ENCODE assay signal across 1 cellular context in the genomic region with DNA sequence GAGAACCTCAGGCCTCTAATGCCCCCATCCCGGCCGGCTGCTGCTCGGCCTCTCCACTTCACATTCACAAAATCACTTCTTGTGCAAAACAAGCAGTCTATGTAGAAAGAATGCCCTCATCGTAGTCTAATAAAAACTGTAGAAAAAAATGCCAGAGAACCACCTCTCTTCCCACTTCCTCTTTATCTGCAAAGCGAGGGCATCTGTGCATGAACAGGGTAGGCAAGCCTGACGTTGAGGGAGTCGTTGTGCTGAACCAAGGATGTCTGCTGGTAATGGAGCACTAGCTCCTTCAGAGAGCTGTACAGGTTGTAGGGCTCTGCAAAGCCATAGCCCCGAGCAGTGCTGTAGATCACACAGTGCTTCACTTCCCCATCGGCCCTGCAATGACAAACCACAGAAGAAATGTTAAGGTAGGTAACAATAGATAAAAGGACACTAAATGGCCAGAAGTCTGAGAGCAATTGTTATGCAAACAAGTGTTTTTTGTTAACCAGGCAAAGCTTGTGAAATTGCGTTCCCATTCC.
TF ChIP-seq lines count a peak whose summit lies in the region.

No MANE protein-coding gene starts in this region.

TF ChIP-seq in GM12878, 131 proteins besides CTCF, POLR2A, EP300 and RAD21 (continued from another document and continues in another):
- TF ChIP-seq, protein P1, sequence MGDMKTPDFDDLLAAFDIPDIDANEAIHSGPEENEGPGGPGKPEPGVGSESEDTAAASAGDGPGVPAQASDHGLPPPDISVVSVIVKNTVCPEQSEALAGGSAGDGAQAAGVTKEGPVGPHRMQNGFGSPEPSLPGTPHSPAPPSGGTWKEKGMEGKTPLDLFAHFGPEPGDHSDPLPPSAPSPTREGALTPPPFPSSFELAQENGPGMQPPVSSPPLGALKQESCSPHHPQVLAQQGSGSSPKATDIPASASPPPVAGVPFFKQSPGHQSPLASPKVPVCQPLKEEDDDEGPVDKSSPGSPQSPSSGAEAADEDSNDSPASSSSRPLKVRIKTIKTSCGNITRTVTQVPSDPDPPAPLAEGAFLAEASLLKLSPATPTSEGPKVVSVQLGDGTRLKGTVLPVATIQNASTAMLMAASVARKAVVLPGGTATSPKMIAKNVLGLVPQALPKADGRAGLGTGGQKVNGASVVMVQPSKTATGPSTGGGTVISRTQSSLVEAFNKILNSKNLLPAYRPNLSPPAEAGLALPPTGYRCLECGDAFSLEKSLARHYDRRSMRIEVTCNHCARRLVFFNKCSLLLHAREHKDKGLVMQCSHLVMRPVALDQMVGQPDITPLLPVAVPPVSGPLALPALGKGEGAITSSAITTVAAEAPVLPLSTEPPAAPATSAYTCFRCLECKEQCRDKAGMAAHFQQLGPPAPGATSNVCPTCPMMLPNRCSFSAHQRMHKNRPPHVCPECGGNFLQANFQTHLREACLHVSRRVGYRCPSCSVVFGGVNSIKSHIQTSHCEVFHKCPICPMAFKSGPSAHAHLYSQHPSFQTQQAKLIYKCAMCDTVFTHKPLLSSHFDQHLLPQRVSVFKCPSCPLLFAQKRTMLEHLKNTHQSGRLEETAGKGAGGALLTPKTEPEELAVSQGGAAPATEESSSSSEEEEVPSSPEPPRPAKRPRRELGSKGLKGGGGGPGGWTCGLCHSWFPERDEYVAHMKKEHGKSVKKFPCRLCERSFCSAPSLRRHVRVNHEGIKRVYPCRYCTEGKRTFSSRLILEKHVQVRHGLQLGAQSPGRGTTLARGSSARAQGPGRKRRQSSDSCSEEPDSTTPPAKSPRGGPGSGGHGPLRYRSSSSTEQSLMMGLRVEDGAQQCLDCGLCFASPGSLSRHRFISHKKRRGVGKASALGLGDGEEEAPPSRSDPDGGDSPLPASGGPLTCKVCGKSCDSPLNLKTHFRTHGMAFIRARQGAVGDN (IDR thresholded peaks at IDR 0.05) = 0 out of 2 replicates have a peak, but pooled peaks have one; percentile 12
- TF ChIP-seq RUNX3 (IDR thresholded peaks at IDR 0.05; ENCODE audit: low read length) (peak; percentile 82), KDM1A (IDR thresholded peaks at IDR 0.05; ENCODE audit: borderline replicate concordance) (no peak), TCF12 (IDR thresholded peaks at IDR 0.05; ENCODE audit: low read depth, low read length) (no peak), NFIC (IDR thresholded peaks at IDR 0.05; ENCODE audit: low read depth, low read length) (peak; percentile 50; the same call in 1 of the 2 replicates), RCOR1 (conservative IDR thresholded peaks at IDR 0.05; ENCODE audit: low read depth, low read length) (no peak), TARDBP (IDR thresholded peaks at IDR 0.05; ENCODE audit: borderline replicate concordance) (no peak), RELA (IDR thresholded peaks at IDR 0.05; ENCODE audit: borderline replicate concordance, partially characterized antibody) (no peak), STAT1 (conservative IDR thresholded peaks at IDR 0.05) (no peak), SRF (IDR thresholded peaks at IDR 0.05; ENCODE audit: low read depth in 2 of 2, low read length in 2 of 2) (0 out of 4 replicates have a peak, but pooled peaks of 1 of the 2 experiments have one; percentile 13), IRF4 (IDR thresholded peaks at IDR 0.05; ENCODE audit: low read depth, low read length) (peak; percentile 86), BCL11A (IDR thresholded peaks at IDR 0.05; ENCODE audit: low read depth, low read length) (no peak), YBX1 (IDR thresholded peaks at IDR 0.05) (no peak), CBFB (IDR thresholded peaks at IDR 0.05; ENCODE audit: low read depth) (no peak), ZNF207 (IDR thresholded peaks at IDR 0.05; ENCODE audit: borderline replicate concordance) (no peak), WRNIP1 (IDR thresholded peaks at IDR 0.05; ENCODE audit: borderline replicate concordance, low read depth, low read length) (no peak), BHLHE40 (IDR thresholded peaks at IDR 0.05; ENCODE audit: borderline replicate concordance in 1 of 2, low read depth in 2 of 2, low read length in 1 of 2) (peak in 1 of 2 experiments; percentile 13; a peak in 1 of 4 replicates), RB1 (IDR thresholded peaks at IDR 0.05; ENCODE audit: borderline replicate concordance) (no peak), CBX3 (IDR thresholded peaks at IDR 0.05; ENCODE audit: borderline replicate concordance, low read depth) (no peak), NR2C2 (IDR thresholded peaks at IDR 0.05; ENCODE audit: borderline replicate concordance, control insufficient read depth, insufficient read length, low read depth) (no peak), SIX5 (IDR thresholded peaks at IDR 0.05; ENCODE audit: low read depth, low read length, severe bottlenecking) (no peak), ESRRA (IDR thresholded peaks at IDR 0.05; ENCODE audit: low read length) (no peak), SREBF1 (IDR thresholded peaks at IDR 0.05; ENCODE audit: low read length) (no peak), KLF5 (IDR thresholded peaks at IDR 0.05; ENCODE audit: partially characterized antibody) (no peak), IKZF1 (conservative IDR thresholded peaks at IDR 0.05) (peak; percentile 40; the same call in 1 of the 2 replicates), CBX5 (IDR thresholded peaks at IDR 0.05; ENCODE audit: low read depth) (peak; percentile 56; the same call in 1 of the 2 replicates), EZH2 (IDR thresholded peaks at IDR 0.05; ENCODE audit: borderline replicate concordance, control insufficient read depth, low read depth, low read length) (no peak), RBBP5 (conservative IDR thresholded peaks at IDR 0.05) (no peak), BACH1 (IDR thresholded peaks at IDR 0.05; ENCODE audit: borderline replicate concordance) (no peak), MYB (IDR thresholded peaks at IDR 0.05; ENCODE audit: borderline replicate concordance, low read depth, low read length) (no peak), FOS (IDR thresholded peaks at IDR 0.05; ENCODE audit: borderline replicate concordance, extremely low read depth, insufficient read length) (no peak), SPI1 (IDR thresholded peaks at IDR 0.05; ENCODE audit: borderline replicate concordance, insufficient read depth, low read depth, low read length) (peak; percentile 99), GATAD2B (conservative IDR thresholded peaks at IDR 0.05; ENCODE audit: low read depth) (0 out of 2 replicates have a peak, but pooled peaks have one; percentile 28), MTA3 (IDR thresholded peaks at IDR 0.05; ENCODE audit: borderline replicate concordance, low read length) (peak; percentile 62; the same call in 1 of the 2 replicates), YY1 (IDR thresholded peaks at IDR 0.05; ENCODE audit: low read depth, low read length) (no peak), SP1 (IDR thresholded peaks at IDR 0.05; ENCODE audit: low read depth, low read length) (no peak), ASH2L (IDR thresholded peaks at IDR 0.05; ENCODE audit: borderline replicate concordance, low read depth) (no peak), NR2F1 (conservative IDR thresholded peaks at IDR 0.05) (no peak), SUPT20H (IDR thresholded peaks at IDR 0.05; ENCODE audit: borderline replicate concordance, control insufficient read depth, low read depth, low read length) (no peak)
- TF ChIP-seq, protein P2, sequence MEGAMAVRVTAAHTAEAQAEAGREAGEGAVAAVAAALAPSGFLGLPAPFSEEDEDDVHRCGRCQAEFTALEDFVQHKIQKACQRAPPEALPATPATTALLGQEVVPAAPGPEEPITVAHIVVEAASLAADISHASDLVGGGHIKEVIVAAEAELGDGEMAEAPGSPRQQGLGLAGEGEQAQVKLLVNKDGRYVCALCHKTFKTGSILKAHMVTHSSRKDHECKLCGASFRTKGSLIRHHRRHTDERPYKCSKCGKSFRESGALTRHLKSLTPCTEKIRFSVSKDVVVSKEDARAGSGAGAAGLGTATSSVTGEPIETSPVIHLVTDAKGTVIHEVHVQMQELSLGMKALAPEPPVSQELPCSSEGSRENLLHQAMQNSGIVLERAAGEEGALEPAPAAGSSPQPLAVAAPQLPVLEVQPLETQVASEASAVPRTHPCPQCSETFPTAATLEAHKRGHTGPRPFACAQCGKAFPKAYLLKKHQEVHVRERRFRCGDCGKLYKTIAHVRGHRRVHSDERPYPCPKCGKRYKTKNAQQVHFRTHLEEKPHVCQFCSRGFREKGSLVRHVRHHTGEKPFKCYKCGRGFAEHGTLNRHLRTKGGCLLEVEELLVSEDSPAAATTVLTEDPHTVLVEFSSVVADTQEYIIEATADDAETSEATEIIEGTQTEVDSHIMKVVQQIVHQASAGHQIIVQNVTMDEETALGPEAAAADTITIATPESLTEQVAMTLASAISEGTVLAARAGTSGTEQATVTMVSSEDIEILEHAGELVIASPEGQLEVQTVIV (IDR thresholded peaks at IDR 0.05; ENCODE audit: borderline replicate concordance, partially characterized antibody) = no peak
- TF ChIP-seq, protein P3, sequence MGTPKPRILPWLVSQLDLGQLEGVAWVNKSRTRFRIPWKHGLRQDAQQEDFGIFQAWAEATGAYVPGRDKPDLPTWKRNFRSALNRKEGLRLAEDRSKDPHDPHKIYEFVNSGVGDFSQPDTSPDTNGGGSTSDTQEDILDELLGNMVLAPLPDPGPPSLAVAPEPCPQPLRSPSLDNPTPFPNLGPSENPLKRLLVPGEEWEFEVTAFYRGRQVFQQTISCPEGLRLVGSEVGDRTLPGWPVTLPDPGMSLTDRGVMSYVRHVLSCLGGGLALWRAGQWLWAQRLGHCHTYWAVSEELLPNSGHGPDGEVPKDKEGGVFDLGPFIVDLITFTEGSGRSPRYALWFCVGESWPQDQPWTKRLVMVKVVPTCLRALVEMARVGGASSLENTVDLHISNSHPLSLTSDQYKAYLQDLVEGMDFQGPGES (IDR thresholded peaks at IDR 0.05) = no peak
- TF ChIP-seq, protein P4, sequence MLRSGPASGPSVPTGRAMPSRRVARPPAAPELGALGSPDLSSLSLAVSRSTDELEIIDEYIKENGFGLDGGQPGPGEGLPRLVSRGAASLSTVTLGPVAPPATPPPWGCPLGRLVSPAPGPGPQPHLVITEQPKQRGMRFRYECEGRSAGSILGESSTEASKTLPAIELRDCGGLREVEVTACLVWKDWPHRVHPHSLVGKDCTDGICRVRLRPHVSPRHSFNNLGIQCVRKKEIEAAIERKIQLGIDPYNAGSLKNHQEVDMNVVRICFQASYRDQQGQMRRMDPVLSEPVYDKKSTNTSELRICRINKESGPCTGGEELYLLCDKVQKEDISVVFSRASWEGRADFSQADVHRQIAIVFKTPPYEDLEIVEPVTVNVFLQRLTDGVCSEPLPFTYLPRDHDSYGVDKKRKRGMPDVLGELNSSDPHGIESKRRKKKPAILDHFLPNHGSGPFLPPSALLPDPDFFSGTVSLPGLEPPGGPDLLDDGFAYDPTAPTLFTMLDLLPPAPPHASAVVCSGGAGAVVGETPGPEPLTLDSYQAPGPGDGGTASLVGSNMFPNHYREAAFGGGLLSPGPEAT (IDR thresholded peaks at IDR 0.05; ENCODE audit: low read depth) = no peak
- TF ChIP-seq, protein P5, sequence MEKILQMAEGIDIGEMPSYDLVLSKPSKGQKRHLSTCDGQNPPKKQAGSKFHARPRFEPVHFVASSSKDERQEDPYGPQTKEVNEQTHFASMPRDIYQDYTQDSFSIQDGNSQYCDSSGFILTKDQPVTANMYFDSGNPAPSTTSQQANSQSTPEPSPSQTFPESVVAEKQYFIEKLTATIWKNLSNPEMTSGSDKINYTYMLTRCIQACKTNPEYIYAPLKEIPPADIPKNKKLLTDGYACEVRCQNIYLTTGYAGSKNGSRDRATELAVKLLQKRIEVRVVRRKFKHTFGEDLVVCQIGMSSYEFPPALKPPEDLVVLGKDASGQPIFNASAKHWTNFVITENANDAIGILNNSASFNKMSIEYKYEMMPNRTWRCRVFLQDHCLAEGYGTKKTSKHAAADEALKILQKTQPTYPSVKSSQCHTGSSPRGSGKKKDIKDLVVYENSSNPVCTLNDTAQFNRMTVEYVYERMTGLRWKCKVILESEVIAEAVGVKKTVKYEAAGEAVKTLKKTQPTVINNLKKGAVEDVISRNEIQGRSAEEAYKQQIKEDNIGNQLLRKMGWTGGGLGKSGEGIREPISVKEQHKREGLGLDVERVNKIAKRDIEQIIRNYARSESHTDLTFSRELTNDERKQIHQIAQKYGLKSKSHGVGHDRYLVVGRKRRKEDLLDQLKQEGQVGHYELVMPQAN (conservative IDR thresholded peaks at IDR 0.05) = no peak
- TF ChIP-seq, protein P6, sequence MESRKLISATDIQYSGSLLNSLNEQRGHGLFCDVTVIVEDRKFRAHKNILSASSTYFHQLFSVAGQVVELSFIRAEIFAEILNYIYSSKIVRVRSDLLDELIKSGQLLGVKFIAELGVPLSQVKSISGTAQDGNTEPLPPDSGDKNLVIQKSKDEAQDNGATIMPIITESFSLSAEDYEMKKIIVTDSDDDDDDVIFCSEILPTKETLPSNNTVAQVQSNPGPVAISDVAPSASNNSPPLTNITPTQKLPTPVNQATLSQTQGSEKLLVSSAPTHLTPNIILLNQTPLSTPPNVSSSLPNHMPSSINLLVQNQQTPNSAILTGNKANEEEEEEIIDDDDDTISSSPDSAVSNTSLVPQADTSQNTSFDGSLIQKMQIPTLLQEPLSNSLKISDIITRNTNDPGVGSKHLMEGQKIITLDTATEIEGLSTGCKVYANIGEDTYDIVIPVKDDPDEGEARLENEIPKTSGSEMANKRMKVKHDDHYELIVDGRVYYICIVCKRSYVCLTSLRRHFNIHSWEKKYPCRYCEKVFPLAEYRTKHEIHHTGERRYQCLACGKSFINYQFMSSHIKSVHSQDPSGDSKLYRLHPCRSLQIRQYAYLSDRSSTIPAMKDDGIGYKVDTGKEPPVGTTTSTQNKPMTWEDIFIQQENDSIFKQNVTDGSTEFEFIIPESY (IDR thresholded peaks at IDR 0.05) = no peak
- TF ChIP-seq, protein P7, sequence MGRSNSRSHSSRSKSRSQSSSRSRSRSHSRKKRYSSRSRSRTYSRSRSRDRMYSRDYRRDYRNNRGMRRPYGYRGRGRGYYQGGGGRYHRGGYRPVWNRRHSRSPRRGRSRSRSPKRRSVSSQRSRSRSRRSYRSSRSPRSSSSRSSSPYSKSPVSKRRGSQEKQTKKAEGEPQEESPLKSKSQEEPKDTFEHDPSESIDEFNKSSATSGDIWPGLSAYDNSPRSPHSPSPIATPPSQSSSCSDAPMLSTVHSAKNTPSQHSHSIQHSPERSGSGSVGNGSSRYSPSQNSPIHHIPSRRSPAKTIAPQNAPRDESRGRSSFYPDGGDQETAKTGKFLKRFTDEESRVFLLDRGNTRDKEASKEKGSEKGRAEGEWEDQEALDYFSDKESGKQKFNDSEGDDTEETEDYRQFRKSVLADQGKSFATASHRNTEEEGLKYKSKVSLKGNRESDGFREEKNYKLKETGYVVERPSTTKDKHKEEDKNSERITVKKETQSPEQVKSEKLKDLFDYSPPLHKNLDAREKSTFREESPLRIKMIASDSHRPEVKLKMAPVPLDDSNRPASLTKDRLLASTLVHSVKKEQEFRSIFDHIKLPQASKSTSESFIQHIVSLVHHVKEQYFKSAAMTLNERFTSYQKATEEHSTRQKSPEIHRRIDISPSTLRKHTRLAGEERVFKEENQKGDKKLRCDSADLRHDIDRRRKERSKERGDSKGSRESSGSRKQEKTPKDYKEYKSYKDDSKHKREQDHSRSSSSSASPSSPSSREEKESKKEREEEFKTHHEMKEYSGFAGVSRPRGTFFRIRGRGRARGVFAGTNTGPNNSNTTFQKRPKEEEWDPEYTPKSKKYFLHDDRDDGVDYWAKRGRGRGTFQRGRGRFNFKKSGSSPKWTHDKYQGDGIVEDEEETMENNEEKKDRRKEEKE (IDR thresholded peaks at IDR 0.05) = no peak
- TF ChIP-seq, protein P8, sequence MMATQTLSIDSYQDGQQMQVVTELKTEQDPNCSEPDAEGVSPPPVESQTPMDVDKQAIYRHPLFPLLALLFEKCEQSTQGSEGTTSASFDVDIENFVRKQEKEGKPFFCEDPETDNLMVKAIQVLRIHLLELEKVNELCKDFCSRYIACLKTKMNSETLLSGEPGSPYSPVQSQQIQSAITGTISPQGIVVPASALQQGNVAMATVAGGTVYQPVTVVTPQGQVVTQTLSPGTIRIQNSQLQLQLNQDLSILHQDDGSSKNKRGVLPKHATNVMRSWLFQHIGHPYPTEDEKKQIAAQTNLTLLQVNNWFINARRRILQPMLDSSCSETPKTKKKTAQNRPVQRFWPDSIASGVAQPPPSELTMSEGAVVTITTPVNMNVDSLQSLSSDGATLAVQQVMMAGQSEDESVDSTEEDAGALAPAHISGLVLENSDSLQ (IDR thresholded peaks at IDR 0.05) = no peak
